In genomic region chr3:65186268-65186667, GRCh38 we compare ENCODE assay signal across 34 cellular contexts.
"Had no signal": no experiment of that assay in that cellular context is flagged by ENCODE, and none has a peak within 500 bp of the region (broad histone marks: within the 10 kb centered on the region; RNA-seq: fewer than 3 reads in every experiment).

No MANE protein-coding gene starts in this region.

- H3K4me2 ChIP-seq: KMS-11 had no signal

- H3K36me3 ChIP-seq: MG63 had no signal

- DNase-seq: Karpas-422, Kasumi-1, MG63, MM.1S, MV-4-11, NCI-H1048, NCI-H1092, NCI-H1092 treated with DMSO at 0.1 percent for 48 hours, NCI-H1105, NCI-H1105 treated with DMSO at 0.1 percent for 48 hours, NCI-H1417, NCI-H1417 treated with DMSO at 0.1 percent for 48 hours, NCI-H1436, NCI-H1436 treated with DMSO at 0.1 percent for 48 hours, NCI-H146, NCI-H1694, NCI-H1694 treated with DMSO at 0.1 percent for 48 hours, NCI-H187, NCI-H187 treated with DMSO at 0.1 percent for 48 hours, NCI-H1930, NCI-H2029, NCI-H2029 treated with DMSO at 0.1 percent for 48 hours, NCI-H2081, NCI-H2081 treated with DMSO at 0.1 percent for 48 hours, NCI-H2107, NCI-H2171, NCI-H2171 treated with DMSO at 0.1 percent for 48 hours, NCI-H2227 treated with DMSO at 0.1 percent for 48 hours, NCI-H226, NCI-H345, NCI-H446, NCI-H446 treated with DMSO at 0.1 percent for 48 hours, NCI-H510A had no signal

- H3K9me3 ChIP-seq: MG63 had no signal

- H3K27me3 ChIP-seq: MG63 had no signal

- H3K4me3 ChIP-seq: MG63 had no signal

- H3K9ac ChIP-seq: KMS-11 had no signal

- H3K27ac ChIP-seq: KMS-11 had no signal
